ENCODE assay signal across 29 cellular contexts in genomic region chr1:224109981-224110380, GRCh38.
"Had no signal": no experiment of that assay in that cellular context is flagged by ENCODE, and none has a peak within 500 bp of the region (broad histone marks: within the 10 kb centered on the region; RNA-seq: fewer than 3 reads in every experiment).

No MANE protein-coding gene starts in this region.

- ATAC-seq: effector memory CD8-positive, alpha-beta T cell; esophagus mucosa; foreskin keratinocyte; gastrocnemius medialis; gastroesophageal sphincter; heart left ventricle; heart right ventricle had no signal

- H3K4me3 ChIP-seq: colonic mucosa, coronary artery, dorsolateral prefrontal cortex, esophagus muscularis mucosa, esophagus squamous epithelium, gastrocnemius medialis, gastroesophageal sphincter, heart left ventricle, heart right ventricle had no signal

- H3K4me3 Mint-ChIP-seq: dendritic cell treated with granulocyte-macrophage colony-stimulating factor and Interleukin-4, amounts not matched to agents 40 ng/mL and 50 ng/mL, for 4 days; effector memory CD8-positive, alpha-beta T cell; endodermal cell had no signal

- H3K4me1 ChIP-seq: colonic mucosa had no signal

- FAIRE-seq: colon, endometrium, endothelial cell of umbilical vein, frontal cortex had no signal

- H3K27ac Mint-ChIP-seq: dendritic cell treated with granulocyte-macrophage colony-stimulating factor and Interleukin-4, amounts not matched to agents 40 ng/mL and 50 ng/mL, for 4 days; effector memory CD8-positive, alpha-beta T cell; endodermal cell had no signal

- H3K9me3 ChIP-seq: colonic mucosa, esophagus muscularis mucosa, esophagus squamous epithelium, gastrocnemius medialis, gastroesophageal sphincter, heart left ventricle, heart right ventricle had no signal

- DNase-seq: colonic mucosa; cortex of kidney; dermis blood vessel endothelial cell; dorsolateral prefrontal cortex; effector CD4-positive, alpha-beta T cell; effector CD8-positive, alpha-beta T cell; effector memory CD4-positive, alpha-beta T cell; effector memory CD8-positive, alpha-beta T cell; endodermal cell; erythroblast; esophagus squamous epithelium; foreskin fibroblast; foreskin keratinocyte; foreskin melanocyte; gastrocnemius medialis; glutamatergic neuron; head of caudate nucleus; heart left ventricle; heart right ventricle had no signal

- H3K27ac ChIP-seq: colonic mucosa, coronary artery, dorsolateral prefrontal cortex, epithelial cell of prostate, esophagus muscularis mucosa, esophagus squamous epithelium, foreskin keratinocyte, gastrocnemius medialis, gastroesophageal sphincter, heart left ventricle, heart right ventricle had no signal

- H3K27me3 ChIP-seq: colonic mucosa, dorsolateral prefrontal cortex had no signal

- H3K9me3 Mint-ChIP-seq: dendritic cell treated with granulocyte-macrophage colony-stimulating factor and Interleukin-4, amounts not matched to agents 40 ng/mL and 50 ng/mL, for 4 days; effector memory CD8-positive, alpha-beta T cell; endodermal cell had no signal

- H3K36me3 ChIP-seq: colonic mucosa, esophagus muscularis mucosa, esophagus squamous epithelium, gastrocnemius medialis, gastroesophageal sphincter, heart left ventricle, heart right ventricle had no signal
